ENCODE assay signal across 23 cellular contexts in genomic region chrX:49244207-49244606, GRCh38. TPM values are rescaled to one million over a fixed set of nuclear protein-coding genes. Genes with fewer than 3 reads are reported as not detected.
DNase-seq lines count a peak whose midpoint lies in the region; ATAC-seq, FAIRE-seq and TF ChIP-seq lines count a peak whose summit lies in the region.
"Had no signal": no experiment of that assay in that cellular context is flagged by ENCODE, and none has a peak within 500 bp of the region (broad histone marks: within the 10 kb centered on the region; RNA-seq: fewer than 3 reads in every experiment).

No MANE protein-coding gene starts in this region.

- H3K9me3 ChIP-seq in K562 (replicated peaks; ENCODE audit: control insufficient read depth, insufficient read depth, low read depth, low read length): no peaks in the 10 kb centered on the region
- H3K9me3 ChIP-seq: BLaER1 treated with 17β-estradiol and CSF1 and Interleukin-3, amounts not matched to agents 10 nM and 100 nM had no signal

- peak overlapping the region; percentile 24 for H3K27ac Mint-ChIP-seq in activated T-cell treated with anti-CD3 and anti-CD28 coated beads, Interleukin-2, amount 50 U/mL, for 24 hours
- no peak overlapping the region for H3K27ac Mint-ChIP-seq in activated T-cell treated with anti-CD3 and anti-CD28 coated beads, Interleukin-2, amount 50 U/mL, for 72 hours
- peak overlapping the region; percentile 10 for H3K27ac Mint-ChIP-seq in activated naive CD8-positive, alpha-beta T cell
- H3K27ac Mint-ChIP-seq in activated naive CD8-positive, alpha-beta T cell treated with anti-CD3 and anti-CD28 coated beads for 36 hours: no peak overlapping the region
- H3K27ac Mint-ChIP-seq in stimulated activated effector memory CD8-positive, alpha-beta T cell treated with anti-CD3 and anti-CD28 coated beads, Interleukin-12 subunit alpha, Interleukin-12 subunit beta, amount 100 ng/mL, for 72 hours: peak overlapping the region; percentile 60
- H3K27ac Mint-ChIP-seq: B cell, H9 had no signal

- H3K4me2 ChIP-seq in K562 (ENCODE audit: insufficient read depth, low read length): peak overlapping the region; percentile 55; the same call in 1 of the 2 replicates
- H3K4me2 ChIP-seq: BLaER1 treated with 17β-estradiol and CSF1 and Interleukin-3, amounts not matched to agents 10 nM and 100 nM had no signal

- H4K20me1 ChIP-seq in K562 (replicated peaks; ENCODE audit: control insufficient read depth, insufficient read depth, low read length): no peaks in the 10 kb centered on the region

- no peak for ATAC-seq in activated T-cell treated with anti-CD3 and anti-CD28 coated beads, Interleukin-2, amount 50 U/mL, for 72 hours (replicated peaks in 1 of 2)
- ATAC-seq in K562: peak; percentile 69
- no peak for ATAC-seq in stimulated activated effector memory CD8-positive, alpha-beta T cell treated with anti-CD3 and anti-CD28 coated beads, Interleukin-12 subunit alpha, Interleukin-12 subunit beta, amount 100 ng/mL, for 72 hours
- ATAC-seq: GM12878 had no signal

- H3K79me2 ChIP-seq in K562 (ENCODE audit: control insufficient read depth, insufficient read depth, low read length): no peaks in the 10 kb centered on the region; the same call in 2 of the 3 replicates

- no peaks in the 10 kb centered on the region for H3K9me1 ChIP-seq in K562 (ENCODE audit: control insufficient read depth, insufficient read depth, low read length)

- no peak for TF ChIP-seq POLR2A in K562 (conservative IDR thresholded peaks at IDR 0.05)

- H3K9ac ChIP-seq in K562 (ENCODE audit: insufficient read depth in 1 of 2, low read depth in 2 of 2, low read length in 2 of 2): peak overlapping the region in 1 of 2 experiments; percentile 35; a peak in 1 of 4 replicates
- H3K9ac ChIP-seq: BLaER1 treated with 17β-estradiol and CSF1 and Interleukin-3, amounts not matched to agents 10 nM and 100 nM had no signal

- no peak overlapping the region for H3K4me3 ChIP-seq in K562
- H3K4me3 ChIP-seq: BLaER1 treated with 17β-estradiol and CSF1 and Interleukin-3, amounts not matched to agents 10 nM and 100 nM; GM12878 had no signal

- peaks cover 32 to 51% of the 10 kb centered on the region in 2 experiments; a peak in 4 of 5 replicates for H3K4me1 ChIP-seq in K562 (replicated peaks in 1 of 2; ENCODE audit: control insufficient read depth in 2 of 2, insufficient read depth in 2 of 2, low read length in 2 of 2)

- in situ Hi-C loops in K562 (cut with MboI): no loop called here
- in situ Hi-C loops in GM13977 (cut with MboI; ENCODE audit: low pct_unique_long_range_greater_than_20kb, low sequenced_read_pairs, unreplicated experiment): no loop called here

- WGBS in K562 (ENCODE audit: insufficient coverage, low coverage, missing lambda C conversion rate): no CpG with 5 or more reads among the region's 2 CpGs

- H3K27me3 Mint-ChIP-seq in activated T-cell treated with anti-CD3 and anti-CD28 coated beads, Interleukin-2, amount 50 U/mL, for 24 hours: peaks cover 19% of the 10 kb centered on the region
- no peaks in the 10 kb centered on the region for H3K27me3 Mint-ChIP-seq in activated T-cell treated with anti-CD3 and anti-CD28 coated beads, Interleukin-2, amount 50 U/mL, for 72 hours (ENCODE audit: low read depth)
- no peaks in the 10 kb centered on the region for H3K27me3 Mint-ChIP-seq in activated naive CD8-positive, alpha-beta T cell
- no peaks in the 10 kb centered on the region for H3K27me3 Mint-ChIP-seq in activated naive CD8-positive, alpha-beta T cell treated with anti-CD3 and anti-CD28 coated beads for 36 hours
- H3K27me3 Mint-ChIP-seq: B cell had no signal

- CTCF ChIA-PET in K562 (lab: Yijun Ruan, JAX; ENCODE audit: low intra/inter-chr PET ratio): no interaction called here

- intact Hi-C loops in K562 (cut with micrococcal nuclease): no loop called here

- peak; percentile 93 for FAIRE-seq in K562 (lab: Jason Lieb, UNC)
- FAIRE-seq: GM12878, GM19239, H1 had no signal

- no peaks in the 10 kb centered on the region for H3K27me3 ChIP-seq in K562 (ENCODE audit: control insufficient read depth in 2 of 2, insufficient read depth in 2 of 2, low read length in 2 of 2)

- no TSS peak for BruUV-seq in K562 (replicated peaks; lab: Mats Ljungman, UMichigan)

- TF ChIP-seq EP300 in K562 (IDR thresholded peaks at IDR 0.05; ENCODE audit: low read length): peak; percentile 89; the same call in 1 of the 2 replicates

- POLR2A ChIA-PET in K562 (lab: Yijun Ruan, JAX): no interaction called here

- H3K4me3 Mint-ChIP-seq in activated T-cell treated with anti-CD3 and anti-CD28 coated beads, Interleukin-2, amount 50 U/mL, for 24 hours: no peak overlapping the region
- no peak overlapping the region for H3K4me3 Mint-ChIP-seq in activated T-cell treated with anti-CD3 and anti-CD28 coated beads, Interleukin-2, amount 50 U/mL, for 72 hours
- H3K4me3 Mint-ChIP-seq in activated naive CD8-positive, alpha-beta T cell: no peak overlapping the region
- no peak overlapping the region for H3K4me3 Mint-ChIP-seq in activated naive CD8-positive, alpha-beta T cell treated with anti-CD3 and anti-CD28 coated beads for 36 hours
- no peak overlapping the region for H3K4me3 Mint-ChIP-seq in stimulated activated effector memory CD8-positive, alpha-beta T cell treated with anti-CD3 and anti-CD28 coated beads, Interleukin-12 subunit alpha, Interleukin-12 subunit beta, amount 100 ng/mL, for 72 hours
- H3K4me3 Mint-ChIP-seq: B cell had no signal

- no peak overlapping the region for H2AFZ ChIP-seq in K562 (ENCODE audit: low read depth, low read length)

- H3K36me3 ChIP-seq in K562 (ENCODE audit: control insufficient read depth, insufficient read depth, low read length): peaks cover 53% of the 10 kb centered on the region; the same call in 2 of the 3 replicates

- peak overlapping the region; percentile 45; the same call in 1 of the 3 replicates for H3K27ac ChIP-seq in K562 (ENCODE audit: extremely low read depth, low read depth, low read length)
- H3K27ac ChIP-seq: BLaER1 treated with 17β-estradiol and CSF1 and Interleukin-3, amounts not matched to agents 10 nM and 100 nM had no signal

- no peak for DNase-seq in activated T-cell treated with anti-CD3 and anti-CD28 coated beads, Interleukin-2, amount 50 U/mL, for 24 hours
- no peak for DNase-seq in activated T-cell treated with anti-CD3 and anti-CD28 coated beads, Interleukin-2, amount 50 U/mL, for 72 hours
- DNase-seq in activated naive CD8-positive, alpha-beta T cell treated with anti-CD3 and anti-CD28 coated beads for 36 hours: no peak
- DNase-seq in K562 (ENCODE audit: extremely low read depth in 1 of 4, low spot score in 3 of 4) (peak in 2 of 4 experiments; percentile 78 to 79), GM13977 (ENCODE audit: low spot score) (no peak), hepatic stellate cell (ENCODE audit: low spot score) (no peak)
- DNase-seq in stimulated activated effector memory CD8-positive, alpha-beta T cell treated with anti-CD3 and anti-CD28 coated beads, Interleukin-12 subunit alpha, Interleukin-12 subunit beta, amount 100 ng/mL, for 72 hours (ENCODE audit: low spot score in 2 of 2): no peak
- DNase-seq: 8988T; CD8-positive, alpha-beta memory T cell; COR-L47; DMS 273 treated with DMSO at 0.1 percent for 48 hours; DMS53; DND-41; EL; H9 had no signal

- TF ChIP-seq RAD21 in K562 (CRISPR knock-in tag; conservative IDR thresholded peaks at IDR 0.05 in 1 of 2, IDR thresholded peaks at IDR 0.05 in 1 of 2): no peak

- TF ChIP-seq CTCF in K562 (IDR thresholded peaks at IDR 0.05 in 2 of 3, conservative IDR thresholded peaks at IDR 0.05 in 1 of 3; ENCODE audit: insufficient read depth in 2 of 3, low read depth in 1 of 3, low read length in 3 of 3): no peak
- TF ChIP-seq CTCF in GM13977 (IDR thresholded peaks at IDR 0.05; ENCODE audit: extremely low read depth, insufficient read depth, missing control alignments): no peak

- H3K4me1 Mint-ChIP-seq in activated T-cell treated with anti-CD3 and anti-CD28 coated beads, Interleukin-2, amount 50 U/mL, for 24 hours (ENCODE audit: low read depth): peaks cover 8% of the 10 kb centered on the region
- no peaks in the 10 kb centered on the region for H3K4me1 Mint-ChIP-seq in activated T-cell treated with anti-CD3 and anti-CD28 coated beads, Interleukin-2, amount 50 U/mL, for 72 hours (ENCODE audit: low read depth)
- peaks cover 11% of the 10 kb centered on the region for H3K4me1 Mint-ChIP-seq in activated naive CD8-positive, alpha-beta T cell (ENCODE audit: low read depth)
- H3K4me1 Mint-ChIP-seq in activated naive CD8-positive, alpha-beta T cell treated with anti-CD3 and anti-CD28 coated beads for 36 hours: peaks cover 6% of the 10 kb centered on the region
- H3K4me1 Mint-ChIP-seq in stimulated activated effector memory CD8-positive, alpha-beta T cell treated with anti-CD3 and anti-CD28 coated beads, Interleukin-12 subunit alpha, Interleukin-12 subunit beta, amount 100 ng/mL, for 72 hours: peaks cover 6% of the 10 kb centered on the region
- H3K4me1 Mint-ChIP-seq: H9 had no signal

- peaks cover 56% of the 10 kb centered on the region for H3K36me3 Mint-ChIP-seq in activated T-cell treated with anti-CD3 and anti-CD28 coated beads, Interleukin-2, amount 50 U/mL, for 24 hours (ENCODE audit: low read depth)
- peaks cover 4% of the 10 kb centered on the region in 2 donors for H3K36me3 Mint-ChIP-seq in activated T-cell treated with anti-CD3 and anti-CD28 coated beads, Interleukin-2, amount 50 U/mL, for 72 hours (ENCODE audit: insufficient read depth in 2 of 2)
- peaks cover 2% of the 10 kb centered on the region for H3K36me3 Mint-ChIP-seq in activated naive CD8-positive, alpha-beta T cell
- peaks cover 9% of the 10 kb centered on the region for H3K36me3 Mint-ChIP-seq in activated naive CD8-positive, alpha-beta T cell treated with anti-CD3 and anti-CD28 coated beads for 36 hours
- H3K36me3 Mint-ChIP-seq in stimulated activated effector memory CD8-positive, alpha-beta T cell treated with anti-CD3 and anti-CD28 coated beads, Interleukin-12 subunit alpha, Interleukin-12 subunit beta, amount 100 ng/mL, for 72 hours: peaks cover 91% of the 10 kb centered on the region

- H3K9me3 Mint-ChIP-seq in activated T-cell treated with anti-CD3 and anti-CD28 coated beads, Interleukin-2, amount 50 U/mL, for 24 hours: no peaks in the 10 kb centered on the region
- no peaks in the 10 kb centered on the region for H3K9me3 Mint-ChIP-seq in activated T-cell treated with anti-CD3 and anti-CD28 coated beads, Interleukin-2, amount 50 U/mL, for 72 hours
- H3K9me3 Mint-ChIP-seq in activated naive CD8-positive, alpha-beta T cell (ENCODE audit: low read depth): no peaks in the 10 kb centered on the region
- H3K9me3 Mint-ChIP-seq in activated naive CD8-positive, alpha-beta T cell treated with anti-CD3 and anti-CD28 coated beads for 36 hours: no peaks in the 10 kb centered on the region
- no peaks in the 10 kb centered on the region for H3K9me3 Mint-ChIP-seq in stimulated activated effector memory CD8-positive, alpha-beta T cell treated with anti-CD3 and anti-CD28 coated beads, Interleukin-12 subunit alpha, Interleukin-12 subunit beta, amount 100 ng/mL, for 72 hours
- H3K9me3 Mint-ChIP-seq: CD8-positive, alpha-beta memory T cell had no signal

RNA-seq across cellular contexts. Expression of gene CCDC22, which starts 8.9 kb away (rescaled TPM):
- 10 to 100 TPM; 24.5 to 27.2 TPM for total RNA-seq in activated T-cell treated with anti-CD3 and anti-CD28 coated beads, Interleukin-2, amount 50 U/mL, for 72 hours
- total RNA-seq in activated naive CD8-positive, alpha-beta T cell treated with anti-CD3 and anti-CD28 coated beads for 36 hours: 10 to 100 TPM; 18.3 to 18.9 TPM
- total RNA-seq in K562 (2011; cell fraction: chromatin; rRNA removed; ENCODE audit: low replicate concordance): 18.9 and 51.1 TPM in 2 replicates
- 27.2 and 29.1 TPM in 2 replicates for total RNA-seq in K562 (2011; cell fraction: nucleolus; rRNA removed)
- total RNA-seq in K562 (2011; cell fraction: nucleoplasm; rRNA removed): 22.7 and 25.3 TPM in 2 replicates
- 13.5 and 14.0 TPM in 2 replicates for total RNA-seq in K562 (2014; rRNA removed)
- 2.5 and 3.6 TPM in 2 replicates for total RNA-seq in K562 (2014; rRNA removed; fragmentation: Illumina TruSeq; extraction: Trizol)
- total RNA-seq in K562 (2015; rRNA removed; fragmentation: Illumina TruSeq; extraction: Trizol): 6.6 and 7.1 TPM in 2 replicates
- total RNA-seq in K562 (2021): 20.9 and 22.7 TPM in 2 replicates
- 11.7 and 26.4 TPM in 2 replicates for polyA plus RNA-seq in K562 (2011; rRNA removed)
- polyA plus RNA-seq in K562 (2011; cell fraction: cytosol; rRNA removed): 19.0 and 32.2 TPM in 2 replicates
- 72.0 and 73.7 TPM in 2 replicates for polyA plus RNA-seq in K562 (2011; cell fraction: nucleus; rRNA removed)
- polyA plus RNA-seq in K562 (2012): 14.8 and 30.0 TPM in 2 replicates
- 5.1 and 12.0 TPM in 2 replicates for polyA plus RNA-seq in K562 (2014; fragmentation: Illumina TruSeq; extraction: Trizol)
- polyA plus RNA-seq in K562 (2014; fragmentation: Nextera tagmentation; extraction: Ambion mirVana): under 1 TPM; 0.32 to 0.74 TPM
- 11.1 and 13.6 TPM in 2 replicates for polyA plus RNA-seq in K562 (2014; rRNA removed)
- 12.0 and 15.2 TPM in 2 replicates for polyA minus RNA-seq in K562 (2011; rRNA and poly(A)+ RNA removed)
- polyA minus RNA-seq in K562 (2011; cell fraction: cytosol; rRNA and poly(A)+ RNA removed): 21.5 and 24.4 TPM in 2 replicates
- polyA minus RNA-seq in K562 (2011; cell fraction: nucleus; rRNA and poly(A)+ RNA removed): 9.8 and 17.3 TPM in 2 replicates

RNA-seq across cellular contexts. Expression of gene CACNA1F, which starts 11.1 kb away (rescaled TPM):
- total RNA-seq in activated T-cell treated with anti-CD3 and anti-CD28 coated beads, Interleukin-2, amount 50 U/mL, for 72 hours: 1 to 10 TPM; 3.4 to 4.1 TPM
- total RNA-seq in activated naive CD8-positive, alpha-beta T cell treated with anti-CD3 and anti-CD28 coated beads for 36 hours: under 1 TPM; 0.72 to 0.85 TPM
- 2.0 TPM in 2 replicates for total RNA-seq in K562 (2011; cell fraction: chromatin; rRNA removed; ENCODE audit: low replicate concordance)
- 0.79 and 0.83 TPM in 2 replicates for total RNA-seq in K562 (2011; cell fraction: nucleolus; rRNA removed)
- total RNA-seq in K562 (2011; cell fraction: nucleoplasm; rRNA removed): 0.84 and 1.7 TPM in 2 replicates
- total RNA-seq in K562 (2014; rRNA removed): under 0.01 TPM in 1 of 2 replicates, not detected in the other
- not detected in 2 replicates for total RNA-seq in K562 (2014; rRNA removed; fragmentation: Illumina TruSeq; extraction: Trizol)
- total RNA-seq in K562 (2015; rRNA removed; fragmentation: Illumina TruSeq; extraction: Trizol): not detected in 2 replicates
- 0.04 TPM in 2 replicates for total RNA-seq in K562 (2021)
- 0.13 and 0.37 TPM in 2 replicates for polyA plus RNA-seq in K562 (2011; rRNA removed)
- polyA plus RNA-seq in K562 (2011; cell fraction: cytosol; rRNA removed): 0.10 and 0.22 TPM in 2 replicates
- 1.5 and 1.9 TPM in 2 replicates for polyA plus RNA-seq in K562 (2011; cell fraction: nucleus; rRNA removed)
- polyA plus RNA-seq in K562 (2012): 0.10 and 0.36 TPM in 2 replicates
- 0.01 and 0.03 TPM in 2 replicates for polyA plus RNA-seq in K562 (2014; fragmentation: Illumina TruSeq; extraction: Trizol)
- polyA plus RNA-seq in K562 (2014; fragmentation: Nextera tagmentation; extraction: Ambion mirVana): under 1 TPM in 1 of 2 experiments, not detected in 1; 0.01 TPM
- 0.15 and 0.41 TPM in 2 replicates for polyA plus RNA-seq in K562 (2014; rRNA removed)
- 0.04 and 0.06 TPM in 2 replicates for polyA minus RNA-seq in K562 (2011; rRNA and poly(A)+ RNA removed)
- not detected in 2 replicates for polyA minus RNA-seq in K562 (2011; cell fraction: cytosol; rRNA and poly(A)+ RNA removed)
- polyA minus RNA-seq in K562 (2011; cell fraction: nucleus; rRNA and poly(A)+ RNA removed): 0.27 and 0.56 TPM in 2 replicates
- total RNA-seq: G401, HT-29 had no signal
- polyA plus RNA-seq: CD8-positive, alpha-beta memory T cell had no signal

RNA-seq across cellular contexts. Expression of gene FOXP3, which starts 20.3 kb away (rescaled TPM):
- 10 to 100 TPM; 16.7 to 22.8 TPM for total RNA-seq in activated T-cell treated with anti-CD3 and anti-CD28 coated beads, Interleukin-2, amount 50 U/mL, for 72 hours
- 10 to 100 TPM; 11.2 to 11.9 TPM for total RNA-seq in activated naive CD8-positive, alpha-beta T cell treated with anti-CD3 and anti-CD28 coated beads for 36 hours
- 0.19 TPM in 1 of 2 replicates, not detected in the other for total RNA-seq in K562 (2011; cell fraction: chromatin; rRNA removed; ENCODE audit: low replicate concordance)
- total RNA-seq in K562 (2011; cell fraction: nucleolus; rRNA removed): 0.26 and 0.33 TPM in 2 replicates
- 0.31 TPM in 1 of 2 replicates, not detected in the other for total RNA-seq in K562 (2011; cell fraction: nucleoplasm; rRNA removed)
- not detected in 2 replicates for total RNA-seq in K562 (2014; rRNA removed)
- 0.07 TPM in 1 of 2 replicates, not detected in the other for total RNA-seq in K562 (2014; rRNA removed; fragmentation: Illumina TruSeq; extraction: Trizol)
- 0.08 TPM in 1 of 2 replicates, not detected in the other for total RNA-seq in K562 (2015; rRNA removed; fragmentation: Illumina TruSeq; extraction: Trizol)
- 0.16 and 0.24 TPM in 2 replicates for total RNA-seq in K562 (2021)
- 0.07 and 0.12 TPM in 2 replicates for polyA plus RNA-seq in K562 (2011; rRNA removed)
- 0.18 and 0.22 TPM in 2 replicates for polyA plus RNA-seq in K562 (2011; cell fraction: cytosol; rRNA removed)
- polyA plus RNA-seq in K562 (2011; cell fraction: nucleus; rRNA removed): 0.20 and 0.24 TPM in 2 replicates
- 0.30 and 0.40 TPM in 2 replicates for polyA plus RNA-seq in K562 (2012)
- 0.13 and 0.29 TPM in 2 replicates for polyA plus RNA-seq in K562 (2014; fragmentation: Illumina TruSeq; extraction: Trizol)
- under 1 TPM in 1 of 2 experiments, not detected in 1; 0.04 TPM for polyA plus RNA-seq in K562 (2014; fragmentation: Nextera tagmentation; extraction: Ambion mirVana)
- polyA plus RNA-seq in K562 (2014; rRNA removed): not detected in 2 replicates
- polyA minus RNA-seq in K562 (2011; rRNA and poly(A)+ RNA removed): 0.14 TPM in 1 of 2 replicates, not detected in the other
- polyA minus RNA-seq in K562 (2011; cell fraction: cytosol; rRNA and poly(A)+ RNA removed): not detected in 2 replicates
- not detected in 2 replicates for polyA minus RNA-seq in K562 (2011; cell fraction: nucleus; rRNA and poly(A)+ RNA removed)
- total RNA-seq: B cell, G401, HT-29 had no signal

RNA-seq across cellular contexts. Expression of gene PPP1R3F, which starts 25.4 kb away (rescaled TPM):
- total RNA-seq in activated T-cell treated with anti-CD3 and anti-CD28 coated beads, Interleukin-2, amount 50 U/mL, for 72 hours: 10 to 100 TPM in 1 of 2 donors, 1 to 10 TPM in 1; 9.8 to 16.1 TPM
- total RNA-seq in activated naive CD8-positive, alpha-beta T cell treated with anti-CD3 and anti-CD28 coated beads for 36 hours: 1 to 10 TPM; 2.1 to 2.5 TPM
- 1.2 and 2.2 TPM in 2 replicates for total RNA-seq in K562 (2011; cell fraction: chromatin; rRNA removed; ENCODE audit: low replicate concordance)
- total RNA-seq in K562 (2011; cell fraction: nucleolus; rRNA removed): 2.7 and 5.1 TPM in 2 replicates
- total RNA-seq in K562 (2011; cell fraction: nucleoplasm; rRNA removed): 0.88 and 1.1 TPM in 2 replicates
- total RNA-seq in K562 (2014; rRNA removed) (0.54 and 0.69 TPM in 2 replicates), K562 (2014; rRNA removed; fragmentation: Illumina TruSeq; extraction: Trizol) (0.06 and 0.18 TPM in 2 replicates), K562 (2015; rRNA removed; fragmentation: Illumina TruSeq; extraction: Trizol) (0.57 and 0.91 TPM in 2 replicates), K562 (2021) (0.81 and 0.86 TPM in 2 replicates)
- polyA plus RNA-seq in K562 (2011; rRNA removed) (0.32 and 0.61 TPM in 2 replicates), K562 (2014; fragmentation: Illumina TruSeq; extraction: Trizol) (0.16 and 0.32 TPM in 2 replicates), K562 (2014; fragmentation: Nextera tagmentation; extraction: Ambion mirVana) (under 1 TPM in 1 of 2 experiments, not detected in 1; 0.03 TPM), K562 (2014; rRNA removed) (0.56 and 1.1 TPM in 2 replicates)
- 0.38 and 0.52 TPM in 2 replicates for polyA plus RNA-seq in K562 (2011; cell fraction: cytosol; rRNA removed)
- polyA plus RNA-seq in K562 (2011; cell fraction: nucleus; rRNA removed): 1.6 and 2.2 TPM in 2 replicates
- polyA plus RNA-seq in K562 (2012): 0.39 and 1.00 TPM in 2 replicates
- polyA minus RNA-seq in K562 (2011; rRNA and poly(A)+ RNA removed): 0.18 and 0.36 TPM in 2 replicates
- not detected in 2 replicates for polyA minus RNA-seq in K562 (2011; cell fraction: cytosol; rRNA and poly(A)+ RNA removed)
- 3.0 and 3.4 TPM in 2 replicates for polyA minus RNA-seq in K562 (2011; cell fraction: nucleus; rRNA and poly(A)+ RNA removed)

RNA-seq across cellular contexts. Expression of gene SYP, which starts 44.2 kb away (rescaled TPM):
- total RNA-seq in activated T-cell treated with anti-CD3 and anti-CD28 coated beads, Interleukin-2, amount 50 U/mL, for 72 hours: 10 to 100 TPM in 1 of 2 donors, 1 to 10 TPM in 1; 8.7 to 15.9 TPM
- 1 to 10 TPM; 4.4 to 4.6 TPM for total RNA-seq in activated naive CD8-positive, alpha-beta T cell treated with anti-CD3 and anti-CD28 coated beads for 36 hours
- 4.8 and 8.4 TPM in 2 replicates for total RNA-seq in K562 (2011; cell fraction: chromatin; rRNA removed; ENCODE audit: low replicate concordance)
- 6.8 and 7.3 TPM in 2 replicates for total RNA-seq in K562 (2011; cell fraction: nucleolus; rRNA removed)
- 6.0 and 10.6 TPM in 2 replicates for total RNA-seq in K562 (2011; cell fraction: nucleoplasm; rRNA removed)
- 3.4 and 3.9 TPM in 2 replicates for total RNA-seq in K562 (2014; rRNA removed)
- 2.2 and 2.6 TPM in 2 replicates for total RNA-seq in K562 (2014; rRNA removed; fragmentation: Illumina TruSeq; extraction: Trizol)
- total RNA-seq in K562 (2015; rRNA removed; fragmentation: Illumina TruSeq; extraction: Trizol): 1.5 and 1.6 TPM in 2 replicates
- 2.1 and 3.0 TPM in 2 replicates for total RNA-seq in K562 (2021)
- 3.9 and 5.1 TPM in 2 replicates for polyA plus RNA-seq in K562 (2011; rRNA removed)
- 5.7 and 10.1 TPM in 2 replicates for polyA plus RNA-seq in K562 (2011; cell fraction: cytosol; rRNA removed)
- 3.8 and 7.1 TPM in 2 replicates for polyA plus RNA-seq in K562 (2011; cell fraction: nucleus; rRNA removed)
- polyA plus RNA-seq in K562 (2012): 1.8 and 4.5 TPM in 2 replicates
- polyA plus RNA-seq in K562 (2014; fragmentation: Illumina TruSeq; extraction: Trizol): 2.4 and 2.9 TPM in 2 replicates
- under 1 TPM; 0.48 to 0.52 TPM for polyA plus RNA-seq in K562 (2014; fragmentation: Nextera tagmentation; extraction: Ambion mirVana)
- 3.6 and 4.3 TPM in 2 replicates for polyA plus RNA-seq in K562 (2014; rRNA removed)
- 1.6 and 3.3 TPM in 2 replicates for polyA minus RNA-seq in K562 (2011; rRNA and poly(A)+ RNA removed)
- 1.3 and 4.0 TPM in 2 replicates for polyA minus RNA-seq in K562 (2011; cell fraction: cytosol; rRNA and poly(A)+ RNA removed)
- polyA minus RNA-seq in K562 (2011; cell fraction: nucleus; rRNA and poly(A)+ RNA removed): 3.8 and 4.0 TPM in 2 replicates

Comparison
In these comparisons a context has a peak if more than half of its experiments do, and no peak if none do; other contexts are left out.
1. H3K27ac Mint-ChIP-seq: peak in activated T-cell treated with anti-CD3 and anti-CD28 coated beads, Interleukin-2, amount 50 U/mL, for 24 hours (single experiment), activated naive CD8-positive, alpha-beta T cell (single experiment) and stimulated activated effector memory CD8-positive, alpha-beta T cell treated with anti-CD3 and anti-CD28 coated beads, Interleukin-12 subunit alpha, Interleukin-12 subunit beta, amount 100 ng/mL, for 72 hours (single experiment); none in activated T-cell treated with anti-CD3 and anti-CD28 coated beads, Interleukin-2, amount 50 U/mL, for 72 hours (single experiment) and activated naive CD8-positive, alpha-beta T cell treated with anti-CD3 and anti-CD28 coated beads for 36 hours (single experiment).
2. RNA of gene FOXP3, which starts 20.3 kb away (total RNA-seq): 16.7 to 22.8 TPM in activated T-cell treated with anti-CD3 and anti-CD28 coated beads, Interleukin-2, amount 50 U/mL, for 72 hours and 11.2 to 11.9 TPM in activated naive CD8-positive, alpha-beta T cell treated with anti-CD3 and anti-CD28 coated beads for 36 hours; 0.07 to 0.33 TPM in K562; every median in the first group is over 4 times any median in the second.